18 cellular contexts compared by ENCODE assay signal in genomic region chr6:45667766-45668165, GRCh38.
DNase-seq lines count a peak whose midpoint lies in the region; ATAC-seq and TF ChIP-seq lines count a peak whose summit lies in the region.
"Had no signal": no experiment of that assay in that cellular context is flagged by ENCODE, and none has a peak within 500 bp of the region (broad histone marks: within the 10 kb centered on the region; RNA-seq: fewer than 3 reads in every experiment).

No MANE protein-coding gene starts in this region.

- TF ChIP-seq CTCF in right atrium auricular region (IDR thresholded peaks at IDR 0.05) (no peak), foreskin fibroblast (IDR thresholded peaks at IDR 0.05; ENCODE audit: low read depth, low read length) (no peak)

- no peak overlapping the region for H3K27ac ChIP-seq in right atrium auricular region
- H3K27ac ChIP-seq: BLaER1 treated with 17β-estradiol and CSF1 and Interleukin-3, amounts not matched to agents 10 nM and 100 nM; RWPE1 had no signal

- H3K9me3 ChIP-seq in right atrium auricular region: no peaks in the 10 kb centered on the region
- H3K9me3 ChIP-seq: MG63 had no signal

- no peaks in the 10 kb centered on the region for H3K36me3 ChIP-seq in right atrium auricular region
- H3K36me3 ChIP-seq: BLaER1 treated with 17β-estradiol and CSF1 and Interleukin-3, amounts not matched to agents 10 nM and 100 nM; MG63 had no signal

- H3K9me3 Mint-ChIP-seq in activated T-helper 2 cell treated with anti-CD3 and anti-CD28 coated beads, Interferon-gamma antibody, Interleukin-2, Interleukin-4, amounts not matched to agents 10 μg/mL and 5 μg/mL and 100 μg/mL, durations not matched to agents 14 hours and 24 hours and 36 hours: no peaks in the 10 kb centered on the region
- no peaks in the 10 kb centered on the region for H3K9me3 Mint-ChIP-seq in stimulated activated naive B cell treated with anti-CD40 and anti-IgM and Interleukin-4, amounts not matched to agents 10 μg/mL and 1 μg/mL and 100 μg/mL, for 72 hours
- H3K9me3 Mint-ChIP-seq: CD4-positive, alpha-beta T cell had no signal

- H3K4me3 ChIP-seq in right atrium auricular region: no peak overlapping the region
- no peak overlapping the region for H3K4me3 ChIP-seq in foreskin fibroblast (ENCODE audit: low read depth in 1 of 2, low read length in 2 of 2)
- H3K4me3 ChIP-seq: BLaER1 treated with 17β-estradiol and CSF1 and Interleukin-3, amounts not matched to agents 10 nM and 100 nM; MG63 had no signal

- H3K27me3 Mint-ChIP-seq in activated T-helper 2 cell treated with anti-CD3 and anti-CD28 coated beads, Interferon-gamma antibody, Interleukin-2, Interleukin-4, amounts not matched to agents 10 μg/mL and 5 μg/mL and 100 μg/mL, durations not matched to agents 14 hours and 24 hours and 36 hours (ENCODE audit: low read depth): peaks cover 2% of the 10 kb centered on the region
- peaks cover 18 to 30% of the 10 kb centered on the region in 2 donors for H3K27me3 Mint-ChIP-seq in stimulated activated naive B cell treated with anti-CD40 and anti-IgM and Interleukin-4, amounts not matched to agents 10 μg/mL and 1 μg/mL and 100 μg/mL, for 72 hours

- intact Hi-C loops in Right ventricle myocardium superior (cut with DNase I): no loop called here
- intact Hi-C loops in activated T-helper 2 cell treated with anti-CD3 and anti-CD28 coated beads, Interferon-gamma antibody, Interleukin-2, Interleukin-4, amounts not matched to agents 10 μg/mL and 5 μg/mL and 100 μg/mL, durations not matched to agents 14 hours and 24 hours and 36 hours (cut with micrococcal nuclease): no loop called here

- H3K4me1 ChIP-seq in right atrium auricular region: peaks cover 0 to 13% of the 10 kb centered on the region in 2 donors

- H3K36me3 Mint-ChIP-seq in activated T-helper 2 cell treated with anti-CD3 and anti-CD28 coated beads, Interferon-gamma antibody, Interleukin-2, Interleukin-4, amounts not matched to agents 10 μg/mL and 5 μg/mL and 100 μg/mL, durations not matched to agents 14 hours and 24 hours and 36 hours (ENCODE audit: low read depth): peaks cover 20% of the 10 kb centered on the region
- no peaks in the 10 kb centered on the region for H3K36me3 Mint-ChIP-seq in stimulated activated naive B cell treated with anti-CD40 and anti-IgM and Interleukin-4, amounts not matched to agents 10 μg/mL and 1 μg/mL and 100 μg/mL, for 72 hours

- H3K27ac Mint-ChIP-seq in activated T-helper 2 cell treated with anti-CD3 and anti-CD28 coated beads, Interferon-gamma antibody, Interleukin-2, Interleukin-4, amounts not matched to agents 10 μg/mL and 5 μg/mL and 100 μg/mL, durations not matched to agents 14 hours and 24 hours and 36 hours: peak overlapping the region; percentile 23
- no peak overlapping the region for H3K27ac Mint-ChIP-seq in stimulated activated naive B cell treated with anti-CD40 and anti-IgM and Interleukin-4, amounts not matched to agents 10 μg/mL and 1 μg/mL and 100 μg/mL, for 72 hours
- H3K27ac Mint-ChIP-seq: CD4-positive, alpha-beta T cell had no signal

- peaks cover 5 to 7% of the 10 kb centered on the region in 2 donors for H3K27me3 ChIP-seq in right atrium auricular region
- H3K27me3 ChIP-seq: MG63 had no signal

- ATAC-seq in Right ventricle myocardium superior (ENCODE audit: poor library complexity): no peak
- ATAC-seq in stimulated activated naive B cell treated with anti-CD40 and anti-IgM and Interleukin-4, amounts not matched to agents 10 μg/mL and 1 μg/mL and 100 μg/mL, for 72 hours (replicated peaks): no peak

- DNase-seq in right atrium auricular region (ENCODE audit: low spot score) (peak; percentile 13), Right ventricle myocardium superior (no peak), myocyte (ENCODE audit: low read depth) (peak; percentile 70), activated gamma-delta T cell (lab: John Stamatoyannopoulos, UW) (no peak), foreskin fibroblast (no peak)
- no peak for DNase-seq in activated T-helper 2 cell treated with anti-CD3 and anti-CD28 coated beads, Interferon-gamma antibody, Interleukin-2, Interleukin-4, amounts not matched to agents 10 μg/mL and 5 μg/mL and 100 μg/mL, durations not matched to agents 14 hours and 24 hours and 36 hours (ENCODE audit: low spot score)
- no peak for DNase-seq in stimulated activated naive B cell treated with anti-CD40 and anti-IgM and Interleukin-4, amounts not matched to agents 10 μg/mL and 1 μg/mL and 100 μg/mL, for 72 hours
- DNase-seq: AML-193; CD4-positive, alpha-beta T cell; GOT3; HCEC 1CT; KG1; MG63; NCI-H2029; NCI-H2227 treated with DMSO at 0.1 percent for 48 hours; SHP77 treated with DMSO at 0.1 percent for 48 hours had no signal

- H3K4me1 Mint-ChIP-seq in activated T-helper 2 cell treated with anti-CD3 and anti-CD28 coated beads, Interferon-gamma antibody, Interleukin-2, Interleukin-4, amounts not matched to agents 10 μg/mL and 5 μg/mL and 100 μg/mL, durations not matched to agents 14 hours and 24 hours and 36 hours (ENCODE audit: low read depth): peaks cover 40% of the 10 kb centered on the region
- peaks cover 15 to 33% of the 10 kb centered on the region in 2 donors for H3K4me1 Mint-ChIP-seq in stimulated activated naive B cell treated with anti-CD40 and anti-IgM and Interleukin-4, amounts not matched to agents 10 μg/mL and 1 μg/mL and 100 μg/mL, for 72 hours

- no peak overlapping the region for H3K4me3 Mint-ChIP-seq in activated T-helper 2 cell treated with anti-CD3 and anti-CD28 coated beads, Interferon-gamma antibody, Interleukin-2, Interleukin-4, amounts not matched to agents 10 μg/mL and 5 μg/mL and 100 μg/mL, durations not matched to agents 14 hours and 24 hours and 36 hours (ENCODE audit: low read depth)
- H3K4me3 Mint-ChIP-seq in stimulated activated naive B cell treated with anti-CD40 and anti-IgM and Interleukin-4, amounts not matched to agents 10 μg/mL and 1 μg/mL and 100 μg/mL, for 72 hours: no peak overlapping the region
- H3K4me3 Mint-ChIP-seq: CD4-positive, alpha-beta T cell had no signal

Comparison
In these comparisons a context has a peak if more than half of its experiments do, and no peak if none do; other contexts are left out.
1. DNase-seq: peak in right atrium auricular region (single experiment) and myocyte (single experiment); none in Right ventricle myocardium superior (single experiment), activated T-helper 2 cell treated with anti-CD3 and anti-CD28 coated beads, Interferon-gamma antibody, Interleukin-2, Interleukin-4, amounts not matched to agents 10 μg/mL and 5 μg/mL and 100 μg/mL, durations not matched to agents 14 hours and 24 hours and 36 hours (single experiment), activated gamma-delta T cell (single experiment), foreskin fibroblast (0 of 2) and stimulated activated naive B cell treated with anti-CD40 and anti-IgM and Interleukin-4, amounts not matched to agents 10 μg/mL and 1 μg/mL and 100 μg/mL, for 72 hours (single experiment).